ENCODE assay signal across 14 cellular contexts in the genomic region with DNA sequence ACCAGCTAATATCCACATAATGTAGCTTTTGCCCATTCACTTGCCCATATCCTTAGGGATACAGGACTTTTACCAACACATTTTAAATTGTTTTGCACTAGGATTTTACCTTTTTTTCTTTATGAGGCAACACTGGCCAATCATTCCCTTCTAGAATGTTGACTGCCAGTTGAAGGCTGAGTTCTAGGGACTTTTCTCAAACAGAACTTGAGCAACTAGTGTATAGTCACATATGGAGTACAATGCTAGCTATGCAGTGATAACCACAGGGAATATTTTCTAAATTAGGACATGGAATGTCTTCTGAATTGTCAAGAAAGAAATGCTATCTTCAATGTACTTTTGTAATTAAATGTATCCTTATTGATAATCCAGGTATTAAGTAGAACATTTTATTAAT.
A peak's percentile ranks its signal among the peaks of the same experiment; 100 is the strongest.
DNase-seq lines count a peak whose midpoint lies in the region; TF ChIP-seq lines count a peak whose summit lies in the region.
"Had no signal": no experiment of that assay in that cellular context is flagged by ENCODE, and none has a peak within 500 bp of the region (broad histone marks: within the 10 kb centered on the region; RNA-seq: fewer than 3 reads in every experiment).

No MANE protein-coding gene starts in this region.

- no peaks in the 10 kb centered on the region for H3K9me3 ChIP-seq in adipocyte (ENCODE audit: control insufficient read depth, low read length)
- H3K9me3 ChIP-seq in osteoblast (ENCODE audit: low read depth, low read length), result no peaks in the 10 kb centered on the region
- H3K9me3 ChIP-seq in Caco-2, result no peaks in the 10 kb centered on the region
- H3K9me3 ChIP-seq in PC-9 (ENCODE audit: insufficient read depth, low read depth), result no peaks in the 10 kb centered on the region; the same call in 1 of the 2 replicates
- H3K9me3 ChIP-seq: Peyer's patch had no signal

- no peaks in the 10 kb centered on the region for H3K4me1 Mint-ChIP-seq in Caco-2 (ENCODE audit: low read depth, unreplicated experiment)
- H3K4me1 Mint-ChIP-seq in mesothelial cell of epicardium, result peaks cover 3% of the 10 kb centered on the region

- POLR2A ChIA-PET in Caco-2 (lab: Charles Lee) (no interaction called here), PC-9 (lab: Charles Lee; ENCODE audit: unreplicated experiment) (no interaction called here)

- H3K9ac ChIP-seq in adipocyte (ENCODE audit: low read length), result no peak overlapping the region

- H3K4me3 ChIP-seq in adipocyte (ENCODE audit: low read length) (no peak overlapping the region), osteoblast (ENCODE audit: insufficient read depth, low read length) (no peak overlapping the region), Caco-2 (ENCODE audit: low read depth, low read length) (no peak overlapping the region), PC-9 (no peak overlapping the region)
- H3K4me3 ChIP-seq: Peyer's patch had no signal

- H3K27ac Mint-ChIP-seq in Caco-2 (ENCODE audit: unreplicated experiment) (no peak overlapping the region), mesothelial cell of epicardium (no peak overlapping the region)

- CTCF ChIA-PET in Caco-2 (lab: Charles Lee) (no interaction called here), PC-9 (lab: Charles Lee) (no interaction called here)

- intact Hi-C loops in Caco-2 (cut with micrococcal nuclease; ENCODE audit: unreplicated experiment) (no loop called here), PC-9 (cut with micrococcal nuclease; ENCODE audit: unreplicated experiment) (no loop called here)

- H3K36me3 Mint-ChIP-seq in Caco-2 (ENCODE audit: insufficient read depth, unreplicated experiment), result no peaks in the 10 kb centered on the region
- peaks cover 17% of the 10 kb centered on the region for H3K36me3 Mint-ChIP-seq in mesothelial cell of epicardium

- H4K20me1 ChIP-seq in osteoblast (ENCODE audit: insufficient read depth, low read length) (no peaks in the 10 kb centered on the region), PC-9 (ENCODE audit: insufficient read depth) (no peaks in the 10 kb centered on the region)

- H3K79me2 ChIP-seq in osteoblast (ENCODE audit: insufficient read depth, low read length), result no peaks in the 10 kb centered on the region
- H3K79me2 ChIP-seq in PC-9 (ENCODE audit: low read depth), result no peaks in the 10 kb centered on the region

- H3K4me3 Mint-ChIP-seq in Caco-2 (ENCODE audit: unreplicated experiment) (no peak overlapping the region), mesothelial cell of epicardium (no peak overlapping the region)

- H3K4me1 ChIP-seq in adipocyte (ENCODE audit: control insufficient read depth, insufficient read depth, low read length) (no peaks in the 10 kb centered on the region), osteoblast (ENCODE audit: insufficient read depth, low read length) (no peaks in the 10 kb centered on the region), Caco-2 (no peaks in the 10 kb centered on the region), PC-9 (replicated peaks; ENCODE audit: insufficient read depth) (no peaks in the 10 kb centered on the region)
- H3K4me1 ChIP-seq: Peyer's patch had no signal

- peaks cover 24% of the 10 kb centered on the region for H3K36me3 ChIP-seq in adipocyte (ENCODE audit: control insufficient read depth, insufficient read depth, low read length, severe bottlenecking)
- H3K36me3 ChIP-seq in osteoblast (ENCODE audit: insufficient read depth, low read length), result no peaks in the 10 kb centered on the region
- no peaks in the 10 kb centered on the region for H3K36me3 ChIP-seq in Caco-2 (ENCODE audit: control insufficient read depth, insufficient read depth, low read length)
- H3K36me3 ChIP-seq in PC-9 (ENCODE audit: low read depth), result no peaks in the 10 kb centered on the region

- no peak overlapping the region for H2AFZ ChIP-seq in osteoblast (ENCODE audit: low read length)
- no peak overlapping the region for H2AFZ ChIP-seq in PC-9

- H3K27me3 Mint-ChIP-seq in Caco-2 (ENCODE audit: insufficient read depth, unreplicated experiment) (no peaks in the 10 kb centered on the region), mesothelial cell of epicardium (ENCODE audit: low read depth) (no peaks in the 10 kb centered on the region)

- DNase-seq in EH (ENCODE audit: low read depth) (peak; percentile 57), adipocyte (ENCODE audit: low read depth) (peak; percentile 73), dedifferentiated amniotic fluid mesenchymal stem cell (ENCODE audit: extremely low spot score) (peak; percentile 56), osteoblast (ENCODE audit: insufficient read length, low spot score, missing footprints) (peak; percentile 18), Caco-2 (no peak), mesothelial cell of epicardium (ENCODE audit: low spot score in 2 of 2, unreplicated experiment in 2 of 2) (no peak), PC-9 (no peak)
- DNase-seq: C1 segment of cervical spinal cord, DMS79, NCI-H1048, NCI-H1436 treated with DMSO at 0.1 percent for 48 hours, NCI-H2029, Peyer's patch had no signal

- H3F3A ChIP-seq in PC-9 (ENCODE audit: insufficient read depth, low read depth), result no peaks in the 10 kb centered on the region

- H3K9me3 Mint-ChIP-seq in Caco-2 (ENCODE audit: unreplicated experiment) (no peaks in the 10 kb centered on the region), mesothelial cell of epicardium (peaks cover 3% of the 10 kb centered on the region)

- H3K4me2 ChIP-seq in osteoblast (ENCODE audit: insufficient read depth, low read length) (no peak overlapping the region), PC-9 (no peak overlapping the region)

- no peaks in the 10 kb centered on the region for H3K9me2 ChIP-seq in PC-9 (ENCODE audit: insufficient read depth)

- no TSS peak for BruUV-seq in Caco-2 (replicated peaks; lab: Mats Ljungman, UMichigan)
- BruUV-seq in PC-9 (replicated peaks; lab: Mats Ljungman, UMichigan), result no TSS peak

- H3K27ac ChIP-seq in osteoblast (ENCODE audit: low read depth, low read length) (no peak overlapping the region), PC-9 (no peak overlapping the region)
- H3K27ac ChIP-seq: HL-60, Peyer's patch had no signal

- H3K27me3 ChIP-seq in adipocyte (replicated peaks; ENCODE audit: control insufficient read depth, insufficient read depth, low read length) (no peaks in the 10 kb centered on the region), osteoblast (ENCODE audit: insufficient read depth, low read length) (no peaks in the 10 kb centered on the region), Caco-2 (replicated peaks; ENCODE audit: control insufficient read depth, insufficient read depth, low read length) (no peaks in the 10 kb centered on the region), PC-9 (ENCODE audit: insufficient read depth, low read depth) (no peaks in the 10 kb centered on the region)
- H3K27me3 ChIP-seq: Peyer's patch had no signal

- TF ChIP-seq CTCF in osteoblast (IDR thresholded peaks at IDR 0.05; ENCODE audit: extremely low read depth, low read depth, low read length) (no peak), Caco-2 (IDR thresholded peaks at IDR 0.05; ENCODE audit: insufficient read depth in 1 of 2, low read depth in 1 of 2, low read length in 1 of 2, severe bottlenecking in 1 of 2, unreplicated experiment in 1 of 2) (no peak), mesothelial cell of epicardium (IDR thresholded peaks at IDR 0.05; ENCODE audit: unreplicated experiment) (no peak), PC-9 (conservative IDR thresholded peaks at IDR 0.05) (no peak)

Comparison
In these comparisons a context has a peak if more than half of its experiments do, and no peak if none do; other contexts are left out.
1. DNase-seq: peak in EH (single experiment), adipocyte (single experiment), dedifferentiated amniotic fluid mesenchymal stem cell (single experiment) and osteoblast (single experiment); none in Caco-2 (0 of 2), mesothelial cell of epicardium (0 of 2) and PC-9 (0 of 2).